ENCODE assay signal across 1 cellular context in the genomic region with DNA sequence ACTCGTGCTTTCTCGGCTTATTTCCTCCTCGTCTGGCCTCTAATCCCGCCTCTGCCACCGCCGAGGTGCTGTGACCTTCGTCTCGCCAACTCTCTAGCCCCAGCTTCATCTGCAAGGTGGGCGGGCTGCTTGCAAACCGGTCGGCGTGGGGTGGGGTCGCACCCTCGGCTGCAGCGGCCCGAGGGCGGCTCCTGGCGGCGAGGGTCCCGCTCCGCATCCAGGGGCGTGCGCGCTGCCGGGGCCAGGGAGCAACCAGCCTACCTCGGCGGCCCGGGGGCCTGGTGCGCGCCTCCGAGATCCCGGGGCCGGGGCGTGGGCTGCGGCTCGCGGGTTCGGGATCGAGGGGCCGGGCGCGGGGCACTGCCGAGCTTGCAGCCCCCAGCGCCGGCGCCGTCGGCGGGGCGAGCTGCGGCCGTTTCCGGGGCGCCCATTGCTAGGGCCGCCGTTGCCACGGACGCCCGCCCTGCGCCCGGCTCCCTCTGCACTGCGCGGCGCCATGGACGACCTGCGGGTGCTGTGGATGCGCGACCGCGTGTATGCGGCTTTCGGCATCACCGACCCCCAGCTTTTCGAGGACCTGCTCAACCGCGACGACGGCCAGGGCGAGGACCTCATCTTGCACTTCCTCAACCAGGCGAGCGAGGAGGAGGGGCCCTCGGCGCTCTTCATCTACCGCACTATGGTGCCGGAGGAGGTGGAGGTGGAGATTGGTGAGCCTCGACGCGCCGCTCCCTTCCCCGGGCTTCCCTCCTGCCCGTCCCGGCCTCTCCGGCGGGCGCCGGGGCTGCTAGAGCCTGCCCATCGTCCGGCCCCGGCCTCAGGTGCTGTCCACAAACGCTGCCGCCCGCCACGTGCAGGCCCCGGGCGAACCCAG.
TF ChIP-seq lines count a peak whose summit lies in the region.

Gene DNAH10 (plus strand): TSS at position 461 of the 874 bp plus-strand sequence. CDS start 36 bp downstream, at position 497.

TF ChIP-seq in GM12878, 131 proteins besides CTCF, POLR2A, EP300 and RAD21 (continued from another document):
- TF ChIP-seq TCF12 (IDR thresholded peaks at IDR 0.05; ENCODE audit: low read depth, low read length): no peak
- TF ChIP-seq SMC3 (IDR thresholded peaks at IDR 0.05; ENCODE audit: borderline replicate concordance, low read length): peak; percentile 25; the same call in 1 of the 2 replicates
- TF ChIP-seq EED (IDR thresholded peaks at IDR 0.05; ENCODE audit: low read depth): no peak
- TF ChIP-seq RAD51 (IDR thresholded peaks at IDR 0.05): no peak
- TF ChIP-seq SUZ12 (IDR thresholded peaks at IDR 0.05; ENCODE audit: unreplicated experiment): no peak
- TF ChIP-seq POLR2AphosphoS2 (IDR thresholded peaks at IDR 0.05; ENCODE audit: low read depth, low read length): 0 out of 2 replicates have a peak, but pooled peaks have one; percentile 37
- peak; percentile 91 for TF ChIP-seq HDAC6 (IDR thresholded peaks at IDR 0.05; ENCODE audit: unreplicated experiment)
- peak; percentile 88 for TF ChIP-seq IKZF1 (conservative IDR thresholded peaks at IDR 0.05)
- TF ChIP-seq ZNF217 (IDR thresholded peaks at IDR 0.05): peak; percentile 55
- peak; percentile 86 for TF ChIP-seq GATAD2B (conservative IDR thresholded peaks at IDR 0.05; ENCODE audit: low read depth)
- TF ChIP-seq E4F1 (IDR thresholded peaks at IDR 0.05; ENCODE audit: borderline replicate concordance, partially characterized antibody): no peak
- no peak for TF ChIP-seq MEF2A (IDR thresholded peaks at IDR 0.05; ENCODE audit: insufficient read depth, low read depth, low read length)
- no peak for TF ChIP-seq NFXL1 (IDR thresholded peaks at IDR 0.05; ENCODE audit: borderline replicate concordance)
- peak; percentile 68 for TF ChIP-seq NR2F1 (conservative IDR thresholded peaks at IDR 0.05)
- TF ChIP-seq HCFC1 (IDR thresholded peaks at IDR 0.05; ENCODE audit: low read length): no peak
- peak; percentile 97 for TF ChIP-seq SIN3A (IDR thresholded peaks at IDR 0.05; ENCODE audit: low read depth, low read length)
- no peak; the same call in 1 of the 2 replicates for TF ChIP-seq CREB1 (IDR thresholded peaks at IDR 0.05; ENCODE audit: low read depth)
- no peak for TF ChIP-seq NFYA (IDR thresholded peaks at IDR 0.05; ENCODE audit: borderline replicate concordance, low read depth, low read length)
